ENCODE assay signal across 8 cellular contexts in the genomic region with DNA sequence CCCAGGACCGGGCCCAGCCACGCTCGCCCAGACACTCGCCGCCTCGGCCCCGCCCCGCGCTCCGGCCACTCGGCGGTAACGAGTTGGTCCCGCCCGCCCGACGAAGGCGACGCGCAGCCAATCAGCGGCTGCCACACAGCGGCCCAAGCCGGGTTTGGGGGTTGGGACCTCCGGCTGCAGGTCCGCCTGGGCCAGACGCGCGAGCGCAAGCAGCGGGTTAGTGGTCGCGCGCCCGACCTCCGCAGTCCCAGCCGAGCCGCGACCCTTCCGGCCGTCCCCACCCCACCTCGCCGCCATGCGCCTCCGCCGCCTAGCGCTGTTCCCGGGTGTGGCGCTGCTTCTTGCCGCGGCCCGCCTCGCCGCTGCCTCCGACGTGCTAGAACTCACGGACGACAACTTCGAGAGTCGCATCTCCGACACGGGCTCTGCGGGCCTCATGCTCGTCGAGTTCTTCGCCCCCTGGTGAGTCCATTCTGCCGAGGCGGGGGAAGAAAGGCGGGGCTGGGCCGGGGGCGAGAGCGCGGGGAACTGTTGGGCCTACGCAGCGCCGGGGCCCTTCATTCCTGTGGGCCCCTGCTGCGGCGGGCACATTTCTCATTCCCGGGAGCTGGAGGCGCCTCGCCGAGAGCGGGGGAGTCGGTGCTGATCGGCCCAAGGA. TPM values are rescaled to one million over a fixed set of nuclear protein-coding genes. Genes with fewer than 3 reads are reported as not detected.
DNase-seq lines count a peak whose midpoint lies in the region; ATAC-seq and TF ChIP-seq lines count a peak whose summit lies in the region.
"Not testable (repeated sequence)": the region's sequence is repeated elsewhere in the genome, so short reads cannot be mapped to it uniquely, and the experiment has no call there.

TSS of gene PDIA3 (plus strand) at position 194 of the 658 bp plus-strand sequence. CDS start at position 296, 102 bp downstream.

- H2AFZ ChIP-seq in MM.1S (ENCODE audit: low read length) = peak within 1 kb of the TSS; percentile 63

- DNase-seq in G401 (ENCODE audit: low spot score) = peak; percentile 91
- peak; percentile 84 for DNase-seq in HCEC 1CT
- DNase-seq in MM.1S = peak; percentile 92
- DNase-seq in SK-MEL-5 (ENCODE audit: low read depth, low spot score) = peak; percentile 90
- DNase-seq in activated naive CD4-positive, alpha-beta T cell treated with Interleukin-2 at 50 U/mL for 16 hours = peak; percentile 90
- DNase-seq in foreskin keratinocyte = peak; percentile 61 to 79
- peak; percentile 90 for DNase-seq in neural crest cell (ENCODE audit: low read depth, low spot score)
- peak; percentile 87 to 88 for DNase-seq in stimulated activated naive CD8-positive, alpha-beta T cell treated with anti-CD3 and anti-CD28 coated beads, Interleukin-15, amount 100 ng/mL, for 72 hours

- H3K9ac ChIP-seq in MM.1S (ENCODE audit: low read length) = peak within 1 kb of the TSS; percentile 85

- H3K27ac Mint-ChIP-seq in neural crest cell (ENCODE audit: unreplicated experiment) = peak within 1 kb of the TSS; percentile 99
- H3K27ac Mint-ChIP-seq in stimulated activated naive CD8-positive, alpha-beta T cell treated with anti-CD3 and anti-CD28 coated beads, Interleukin-15, amount 100 ng/mL, for 72 hours = peak within 1 kb of the TSS; percentile 97

- H3K4me3 ChIP-seq in MM.1S (ENCODE audit: low read length) = peak within 1 kb of the TSS; percentile 81

- H3K4me3 Mint-ChIP-seq in neural crest cell = peak within 1 kb of the TSS; percentile 97
- peak within 1 kb of the TSS; percentile 92 to 93 for H3K4me3 Mint-ChIP-seq in stimulated activated naive CD8-positive, alpha-beta T cell treated with anti-CD3 and anti-CD28 coated beads, Interleukin-15, amount 100 ng/mL, for 72 hours

- H3K9me3 Mint-ChIP-seq in neural crest cell; stimulated activated naive CD8-positive, alpha-beta T cell treated with anti-CD3 and anti-CD28 coated beads, Interleukin-15, amount 100 ng/mL, for 72 hours: not testable (repeated sequence)

- H3K36me3 Mint-ChIP-seq in neural crest cell (ENCODE audit: low read depth) = peaks cover 12% of the 10 kb centered on the region

- peak; percentile 22 for TF ChIP-seq CTCF in MM.1S (IDR thresholded peaks at IDR 0.05; ENCODE audit: low read length)
- peak; percentile 45 for TF ChIP-seq CTCF in foreskin keratinocyte (conservative IDR thresholded peaks at IDR 0.05)
- peak; percentile 42 for TF ChIP-seq CTCF in neural crest cell (conservative IDR thresholded peaks at IDR 0.05)

- not testable (repeated sequence) for H3K9me3 ChIP-seq in MM.1S (replicated peaks; ENCODE audit: insufficient read depth, low read length)

- peaks cover 51% of the 10 kb centered on the region for H3K79me2 ChIP-seq in MM.1S (ENCODE audit: low read length)

- not testable (repeated sequence) for H3K4me1 ChIP-seq in MM.1S (ENCODE audit: low read length); foreskin keratinocyte

- peak; percentile 91 for ATAC-seq in foreskin keratinocyte
- ATAC-seq in stimulated activated naive CD8-positive, alpha-beta T cell treated with anti-CD3 and anti-CD28 coated beads, Interleukin-15, amount 100 ng/mL, for 72 hours = peak; percentile 87

- H3K36me3 ChIP-seq in MM.1S (replicated peaks; ENCODE audit: insufficient read depth, low read length) = not testable (repeated sequence)

- in situ Hi-C loops in G401 (cut with HindIII; ENCODE audit: low sequenced_read_pairs); SK-MEL-5 (cut with HindIII; ENCODE audit: low pct_unique_long_range_greater_than_20kb, low sequenced_read_pairs): not testable (repeated sequence)

- H3K27me3 Mint-ChIP-seq in neural crest cell (ENCODE audit: low read depth); stimulated activated naive CD8-positive, alpha-beta T cell treated with anti-CD3 and anti-CD28 coated beads, Interleukin-15, amount 100 ng/mL, for 72 hours: not testable (repeated sequence)

- H3K27ac ChIP-seq in MM.1S (ENCODE audit: low read length) = peak within 1 kb of the TSS; percentile 46; the same call in 1 of the 2 replicates
- peak within 1 kb of the TSS; percentile 80 for H3K27ac ChIP-seq in foreskin keratinocyte

- H4K20me1 ChIP-seq in MM.1S (ENCODE audit: insufficient read depth, low read length) = peaks cover 11% of the 10 kb centered on the region

- H3K9me2 ChIP-seq in MM.1S (replicated peaks; ENCODE audit: insufficient read depth, low read length) = not testable (repeated sequence)

- H3K27me3 ChIP-seq in MM.1S (replicated peaks; ENCODE audit: insufficient read depth, low read length); foreskin keratinocyte: not testable (repeated sequence)

- not testable (repeated sequence) for H3F3A ChIP-seq in MM.1S (ENCODE audit: insufficient read depth, low read length)

- H3K4me1 Mint-ChIP-seq in neural crest cell = peaks cover 23% of the 10 kb centered on the region
- H3K4me1 Mint-ChIP-seq in stimulated activated naive CD8-positive, alpha-beta T cell treated with anti-CD3 and anti-CD28 coated beads, Interleukin-15, amount 100 ng/mL, for 72 hours = peaks cover 43% of the 10 kb centered on the region

- H3K4me2 ChIP-seq in MM.1S (ENCODE audit: low read depth, low read length) = peak within 1 kb of the TSS; percentile 77

RNA-seq across cellular contexts. Expression of gene PDIA3, which starts in this region (rescaled TPM):
- 234 and 317 TPM in 2 replicates for total RNA-seq in G401 (2014; rRNA removed; shearing (Covaris generic))
- 431 and 498 TPM in 2 replicates for total RNA-seq in SK-MEL-5 (2014; rRNA removed; shearing (Covaris generic))
- 523 and 575 TPM in 2 replicates for polyA plus RNA-seq in SK-MEL-5 (2015; cell fraction: cytosol; rRNA removed)
- 83.1 and 102 TPM in 2 replicates for polyA plus RNA-seq in SK-MEL-5 (2015; cell fraction: nucleus; rRNA removed)
- total RNA-seq in foreskin keratinocyte (398 and 451 TPM in 2 replicates), neural crest cell (342 and 351 TPM in 2 replicates)
- polyA plus RNA-seq in foreskin keratinocyte = 463 and 468 TPM in 2 replicates

Comparison
In these comparisons a context has a peak if more than half of its experiments do, and no peak if none do; other contexts are left out.
1. Peak in every context shown above with its lines: DNase-seq, ATAC-seq, H3K4me3 ChIP-seq and H3K27ac ChIP-seq.